Comparison of ENCODE assay signal across 8 cellular contexts in genomic region chr19:12162513-12162881, GRCh38. TPM values are rescaled to one million over a fixed set of nuclear protein-coding genes. Genes with fewer than 3 reads are reported as not detected.
DNase-seq lines count a peak whose midpoint lies in the region; ATAC-seq and TF ChIP-seq lines count a peak whose summit lies in the region.

No MANE protein-coding gene starts in this region.

- no peak for DNase-seq in right atrium auricular region (ENCODE audit: low spot score)
- DNase-seq in cardiac septum (ENCODE audit: low spot score), result no peak
- no peak for DNase-seq in adipocyte (ENCODE audit: low read depth)
- DNase-seq in lung (ENCODE audit: low spot score), result no peak
- no peak for DNase-seq in NCI-H1092 treated with DMSO at 0.1 percent for 48 hours (lab: John Stamatoyannopoulos, UW)
- DNase-seq in erythroblast (lab: John Stamatoyannopoulos, UW), result no peak
- DNase-seq in Ammon's horn (ENCODE audit: low spot score), result no peak
- DNase-seq in activated CD4-positive, CD25-positive, alpha-beta regulatory T cell treated with anti-CD3 and anti-CD28 coated beads, Interleukin-2, amount 50 U/mL, for 72 hours, result no peak

- no peaks in the 10 kb centered on the region for H3K27me3 ChIP-seq in right atrium auricular region
- no peaks in the 10 kb centered on the region for H3K27me3 ChIP-seq in adipocyte (replicated peaks; ENCODE audit: control insufficient read depth, insufficient read depth, low read length)
- no peaks in the 10 kb centered on the region for H3K27me3 ChIP-seq in lung (ENCODE audit: control insufficient read depth, insufficient read depth)

- WGBS in lung, 2 donors, result 16% methylated on average over 8 of the region's 8 CpGs

- H3K36me3 ChIP-seq in right atrium auricular region (no peaks in the 10 kb centered on the region), adipocyte (ENCODE audit: control insufficient read depth, insufficient read depth, low read length, severe bottlenecking) (peaks cover 6% of the 10 kb centered on the region), lung (ENCODE audit: control insufficient read depth in 2 of 2, insufficient read depth in 2 of 2, low read length in 2 of 2) (no peaks in the 10 kb centered on the region)

- TF ChIP-seq POLR2A in erythroblast (IDR thresholded peaks at IDR 0.05; ENCODE audit: low read length), result no peak

- peak overlapping the region; percentile 96 for H3K27ac ChIP-seq in right atrium auricular region
- H3K27ac ChIP-seq in lung (ENCODE audit: low read depth in 1 of 2, low read length in 1 of 2), result peak overlapping the region; percentile 96 to 98

- no peak for ATAC-seq in lung (ENCODE audit: insufficient read depth, low FRiP score)

- H3K9me3 ChIP-seq in right atrium auricular region (no peaks in the 10 kb centered on the region), adipocyte (ENCODE audit: control insufficient read depth, low read length) (no peaks in the 10 kb centered on the region), lung (ENCODE audit: control insufficient read depth in 2 of 2, insufficient read depth in 1 of 2, low read length in 1 of 2) (no peaks in the 10 kb centered on the region)

- H3K9ac ChIP-seq in adipocyte (ENCODE audit: low read length), result peak overlapping the region; percentile 90

- intact Hi-C loops in cardiac septum (cut with DNase I), result loop anchor here (10.0 kb wide), 1 partner anchor 202 kb away; the partner anchor contains the start of gene ZNF442

- H3K4me1 ChIP-seq in right atrium auricular region, result peaks cover 0 to 42% of the 10 kb centered on the region in 2 donors
- H3K4me1 ChIP-seq in adipocyte (ENCODE audit: control insufficient read depth, insufficient read depth, low read length), result peaks cover 24% of the 10 kb centered on the region
- H3K4me1 ChIP-seq in lung (ENCODE audit: control insufficient read depth in 2 of 2, insufficient read depth in 2 of 2, low read length in 2 of 2), result peaks cover 6 to 7% of the 10 kb centered on the region in 2 donors

- H3K4me3 ChIP-seq in right atrium auricular region (peak overlapping the region; percentile 94 to 97), adipocyte (ENCODE audit: low read length) (peak overlapping the region; percentile 89), lung (peak overlapping the region; percentile 74)

- TF ChIP-seq CTCF in right atrium auricular region (IDR thresholded peaks at IDR 0.05) (no peak), lung (IDR thresholded peaks at IDR 0.05; ENCODE audit: control extremely low read depth, extremely low read depth) (no peak)

RNA-seq across cellular contexts. Expression of gene ZNF136, which starts 0.4 kb away (rescaled TPM):
- total RNA-seq in right atrium auricular region, result 1 to 10 TPM; 3.2 to 3.6 TPM
- total RNA-seq in cardiac septum, result 3.0 TPM
- 10 to 100 TPM in 1 of 2 donors, 1 to 10 TPM in 1; 7.4 to 24.3 TPM for total RNA-seq in lung
- polyA plus RNA-seq in lung, result 1 to 10 TPM; 4.1 to 4.5 TPM

RNA-seq across cellular contexts. Expression of gene ZNF625, which starts 6.0 kb away (rescaled TPM):
- total RNA-seq in right atrium auricular region (1 to 10 TPM; 3.2 to 6.3 TPM), cardiac septum (3.1 TPM), lung (10 to 100 TPM in 1 of 2 donors, 1 to 10 TPM in 1; 5.4 to 17.6 TPM)
- polyA plus RNA-seq in lung, result 1 to 10 TPM; 1.0 to 3.1 TPM

RNA-seq across cellular contexts. Expression of gene ZNF20, which starts 22.3 kb away (rescaled TPM):
- 1 to 10 TPM in 1 of 2 donors, under 1 TPM in 1; 0.79 to 1.4 TPM for total RNA-seq in right atrium auricular region
- total RNA-seq in cardiac septum, result 1.6 TPM
- 10 to 100 TPM in 1 of 2 donors, 1 to 10 TPM in 1; 6.0 to 15.0 TPM for total RNA-seq in lung
- polyA plus RNA-seq in lung, result 1 to 10 TPM; 2.2 to 3.5 TPM
